21 cellular contexts compared by ENCODE assay signal in genomic region chr15:29044506-29044905, GRCh38.
DNase-seq lines count a peak whose midpoint lies in the region; ATAC-seq and TF ChIP-seq lines count a peak whose summit lies in the region.
"Had no signal": no experiment of that assay in that cellular context is flagged by ENCODE, and none has a peak within 500 bp of the region (broad histone marks: within the 10 kb centered on the region; RNA-seq: fewer than 3 reads in every experiment).

No MANE protein-coding gene starts in this region.

- intact Hi-C loops in left ventricle myocardium superior (cut with micrococcal nuclease) (no loop called here), CD14-positive monocyte (cut with micrococcal nuclease) (no loop called here)

- H3K36me3 Mint-ChIP-seq in neural crest cell (ENCODE audit: low read depth), result peaks cover under 1% of the 10 kb centered on the region
- no peaks in the 10 kb centered on the region for H3K36me3 Mint-ChIP-seq in CD14-positive monocyte
- H3K36me3 Mint-ChIP-seq: CD4-positive, alpha-beta memory T cell; immature natural killer cell; naive B cell had no signal

- H3K4me3 Mint-ChIP-seq in neural crest cell (peak overlapping the region; percentile 50), CD14-positive monocyte (no peak overlapping the region)
- H3K4me3 Mint-ChIP-seq: CD4-positive, alpha-beta memory T cell; naive B cell had no signal

- H3K27me3 Mint-ChIP-seq in neural crest cell (ENCODE audit: low read depth) (no peaks in the 10 kb centered on the region), CD14-positive monocyte (ENCODE audit: low read depth in 3 of 3) (peaks cover 2 to 8% (median 6%) of the 10 kb centered on the region in 3 donors)
- H3K27me3 Mint-ChIP-seq: CD4-positive, alpha-beta memory T cell; naive B cell had no signal

- peak; percentile 63 for DNase-seq in ELR (ENCODE audit: low read depth)
- DNase-seq in RPMI7951 (ENCODE audit: low read depth), result peak; percentile 24
- no peak for DNase-seq in neural crest cell (ENCODE audit: low read depth, low spot score)
- DNase-seq in ecto neural progenitor cell (ENCODE audit: low spot score), result no peak
- no peak for DNase-seq in T-helper 9 cell
- DNase-seq in left ventricle myocardium superior, result no peak
- DNase-seq in CD14-positive monocyte (ENCODE audit: low spot score), result no peak
- DNase-seq: activated CD4-positive, alpha-beta T cell treated with anti-CD3 and anti-CD28 coated beads for 48 hours; activated naive CD4-positive, alpha-beta T cell; CD4-positive, alpha-beta memory T cell; effector CD4-positive, alpha-beta T cell; GOT3; immature natural killer cell; naive B cell; NCI-H1694; NK-92 treated with Interleukin-12 subunit alpha and Interleukin-12 subunit beta, amount 100 ng/mL, for 24 hours; RPMI8226; stimulated activated CD4-positive, alpha-beta T cell treated with anti-CD3 and anti-CD28 coated beads, Interleukin-15, amount 100 ng/mL, for 24 hours; stimulated activated naive CD4-positive, alpha-beta T cell; upper lobe of left lung had no signal

- H3K9me3 Mint-ChIP-seq in neural crest cell (no peaks in the 10 kb centered on the region), CD14-positive monocyte (peaks cover 0 to 13% (median 0%) of the 10 kb centered on the region in 7 donors)
- H3K9me3 Mint-ChIP-seq: CD4-positive, alpha-beta memory T cell; immature natural killer cell; naive B cell had no signal

- H3K4me1 Mint-ChIP-seq in neural crest cell, result peaks cover 90% of the 10 kb centered on the region
- no peaks in the 10 kb centered on the region for H3K4me1 Mint-ChIP-seq in CD14-positive monocyte
- H3K4me1 Mint-ChIP-seq: naive B cell had no signal

- H3K27ac Mint-ChIP-seq in neural crest cell (ENCODE audit: unreplicated experiment) (peak overlapping the region; percentile 85), CD14-positive monocyte (no peak overlapping the region)
- H3K27ac Mint-ChIP-seq: naive B cell had no signal

- no peak for ATAC-seq in left ventricle myocardium superior

- TF ChIP-seq CTCF in neural crest cell (conservative IDR thresholded peaks at IDR 0.05), result no peak
- TF ChIP-seq CTCF in CD14-positive monocyte (IDR thresholded peaks at IDR 0.05), result no peak

- H3K27ac ChIP-seq in cingulate gyrus (ENCODE audit: low read depth, low read length), result peak overlapping the region; percentile 93
- H3K27ac ChIP-seq: upper lobe of left lung had no signal

Comparison
In these comparisons a context has a peak if more than half of its experiments do, and no peak if none do; other contexts are left out.
1. DNase-seq: peak in ELR (single experiment) and RPMI7951 (single experiment); none in neural crest cell (single experiment), ecto neural progenitor cell (single experiment), T-helper 9 cell (single experiment), left ventricle myocardium superior (single experiment) and CD14-positive monocyte (single experiment).